ENCODE assay signal across 8 cellular contexts in the genomic region with DNA sequence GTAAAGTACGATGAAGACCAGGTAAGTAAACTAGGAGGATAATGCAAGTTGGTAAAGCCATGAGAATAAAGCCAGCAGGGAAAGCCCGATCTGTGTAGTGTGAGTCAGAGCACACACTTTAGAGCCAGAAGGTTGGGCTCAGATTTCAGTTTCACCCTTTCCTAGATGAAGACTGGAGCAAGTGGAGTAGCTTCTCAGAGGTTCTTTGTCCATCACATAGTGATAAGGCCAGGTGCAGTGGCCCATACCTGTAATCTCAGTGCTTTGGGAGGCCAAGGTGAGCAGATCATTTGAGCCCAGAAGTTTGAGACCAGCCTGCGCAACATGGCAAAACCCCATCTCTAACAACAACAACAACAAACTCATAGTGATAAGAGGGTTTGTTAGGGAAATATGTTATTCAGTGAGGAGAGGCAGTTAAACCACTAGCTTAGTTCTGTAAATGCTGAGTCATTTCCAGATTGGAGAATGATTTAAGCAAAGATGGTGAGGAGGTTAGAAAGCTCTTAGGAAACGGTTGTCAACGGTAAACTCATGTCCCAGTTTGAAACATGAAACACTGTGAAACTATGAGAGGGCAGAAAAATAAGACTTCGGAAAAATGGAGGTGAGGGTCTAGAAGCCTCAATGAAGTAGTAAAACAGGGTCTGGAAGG. TPM values are rescaled to one million over a fixed set of nuclear protein-coding genes. Genes with fewer than 3 reads are reported as not detected.
A peak's percentile ranks its signal among the peaks of the same experiment; 100 is the strongest.
DNase-seq lines count a peak whose midpoint lies in the region; ATAC-seq, FAIRE-seq and TF ChIP-seq lines count a peak whose summit lies in the region.

No MANE protein-coding gene starts in this region.

- WGBS in hepatocyte (ENCODE audit: low lambda C conversion rate, missing lambda C conversion rate), result 72% methylated on average over 6 of the region's 6 CpGs

- H4K20me1 ChIP-seq in BLaER1 treated with 17β-estradiol and CSF1 and Interleukin-3, amounts not matched to agents 10 nM and 100 nM, result no peaks in the 10 kb centered on the region
- H4K20me1 ChIP-seq in hepatocyte (ENCODE audit: insufficient read depth, poor library complexity, severe bottlenecking), result no peaks in the 10 kb centered on the region

- H3K9me3 ChIP-seq in BLaER1 treated with 17β-estradiol and CSF1 and Interleukin-3, amounts not matched to agents 10 nM and 100 nM (replicated peaks in 1 of 11), result no peaks in the 10 kb centered on the region
- no peaks in the 10 kb centered on the region for H3K9me3 ChIP-seq in RWPE2 (ENCODE audit: severe bottlenecking)
- H3K9me3 ChIP-seq in hepatocyte (ENCODE audit: low read depth), result no peaks in the 10 kb centered on the region

- peak; percentile 96 for FAIRE-seq in GM19239 (lab: Jason Lieb, UNC)

- peak overlapping the region in 7 of 11 experiments; percentile 8 to 47 (median 36); a peak in 11 of 22 replicates for H3K4me2 ChIP-seq in BLaER1 treated with 17β-estradiol and CSF1 and Interleukin-3, amounts not matched to agents 10 nM and 100 nM
- H3K4me2 ChIP-seq in hepatocyte, result no peak overlapping the region

- peaks cover 0 to 16% (median 8%) of the 10 kb centered on the region in 10 experiments; a peak in 10 of 20 replicates for H3K4me1 ChIP-seq in BLaER1 treated with 17β-estradiol and CSF1 and Interleukin-3, amounts not matched to agents 10 nM and 100 nM
- no peaks in the 10 kb centered on the region for H3K4me1 ChIP-seq in RWPE2 (ENCODE audit: insufficient read depth, poor library complexity, severe bottlenecking)
- H3K4me1 ChIP-seq in hepatocyte (ENCODE audit: insufficient read depth), result no peaks in the 10 kb centered on the region

- H3K36me3 ChIP-seq in BLaER1 treated with 17β-estradiol and CSF1 and Interleukin-3, amounts not matched to agents 10 nM and 100 nM, result no peaks in the 10 kb centered on the region
- H3K36me3 ChIP-seq in RWPE2 (ENCODE audit: low read depth) (no peaks in the 10 kb centered on the region), hepatocyte (replicated peaks; ENCODE audit: insufficient read depth, low read depth) (no peaks in the 10 kb centered on the region)

- H2AFZ ChIP-seq in hepatocyte, result no peak overlapping the region

- H3K4me3 ChIP-seq in BLaER1 treated with 17β-estradiol and CSF1 and Interleukin-3, amounts not matched to agents 10 nM and 100 nM, result no peak overlapping the region
- no peak overlapping the region for H3K4me3 ChIP-seq in RWPE2 (ENCODE audit: severe bottlenecking)
- H3K4me3 ChIP-seq in hepatocyte, result no peak overlapping the region

- ATAC-seq in HG03097 (IDR thresholded peaks at IDR 0.05; ENCODE audit: low FRiP score, unreplicated experiment) (peak; percentile 84), RWPE2 (ENCODE audit: low read depth) (peak; percentile 82)

- peak overlapping the region in 8 of 11 experiments; percentile 3 to 61 (median 44); a peak in 10 of 22 replicates for H3K27ac ChIP-seq in BLaER1 treated with 17β-estradiol and CSF1 and Interleukin-3, amounts not matched to agents 10 nM and 100 nM
- no peak overlapping the region for H3K27ac ChIP-seq in RWPE2 (ENCODE audit: poor library complexity, severe bottlenecking)
- H3K27ac ChIP-seq in hepatocyte, result no peak overlapping the region

- no peaks in the 10 kb centered on the region for H3K9me2 ChIP-seq in hepatocyte (replicated peaks; ENCODE audit: insufficient read depth)

- TF ChIP-seq CTCF in RWPE2 (IDR thresholded peaks at IDR 0.05; ENCODE audit: poor library complexity, severe bottlenecking), result no peak
- TF ChIP-seq CTCF in hepatocyte (IDR thresholded peaks at IDR 0.05; ENCODE audit: poor library complexity), result no peak

- DNase-seq in GM19239 (ENCODE audit: insufficient read length, low spot score) (no peak), RWPE2 (ENCODE audit: low spot score) (no peak), hepatocyte (ENCODE audit: low spot score) (peak; percentile 19), pons (ENCODE audit: low spot score) (no peak), SW480 (ENCODE audit: low spot score) (no peak), CD1c-positive myeloid dendritic cell (ENCODE audit: extremely low spot score) (no peak)

- no peaks in the 10 kb centered on the region for H3K27me3 ChIP-seq in BLaER1 treated with 17β-estradiol and CSF1 and Interleukin-3, amounts not matched to agents 10 nM and 100 nM
- H3K27me3 ChIP-seq in RWPE2 (ENCODE audit: insufficient read depth, poor library complexity, severe bottlenecking) (no peaks in the 10 kb centered on the region), hepatocyte (no peaks in the 10 kb centered on the region)

- H3K79me2 ChIP-seq in hepatocyte, result no peaks in the 10 kb centered on the region

- peak overlapping the region in 2 of 11 experiments; percentile 8 to 19; a peak in 1 of 22 replicates for H3K9ac ChIP-seq in BLaER1 treated with 17β-estradiol and CSF1 and Interleukin-3, amounts not matched to agents 10 nM and 100 nM

RNA-seq across cellular contexts. Expression of gene IL12A, which starts 39.0 kb away (rescaled TPM):
- 0.88 and 1.0 TPM in 2 replicates for total RNA-seq in hepatocyte
- polyA plus RNA-seq in hepatocyte, result 0.69 and 0.86 TPM in 2 replicates

Comparison
In these comparisons a context has a peak if more than half of its experiments do, and no peak if none do; other contexts are left out.
1. H3K27ac ChIP-seq: peak in BLaER1 treated with 17β-estradiol and CSF1 and Interleukin-3, amounts not matched to agents 10 nM and 100 nM (8 of 11); none in RWPE2 (single experiment) and hepatocyte (single experiment).